ENCODE assay signal across 29 cellular contexts in genomic region chr1:108742268-108742667, GRCh38. TPM values are rescaled to one million over a fixed set of nuclear protein-coding genes. Genes with fewer than 3 reads are reported as not detected.
"Had no signal": no experiment of that assay in that cellular context is flagged by ENCODE, and none has a peak within 500 bp of the region (broad histone marks: within the 10 kb centered on the region; RNA-seq: fewer than 3 reads in every experiment).

No MANE protein-coding gene starts in this region.

- H3K27me3 ChIP-seq: adrenal gland, stomach, suprapubic skin, tibial nerve had no signal

- H3K36me3 ChIP-seq: adrenal gland, stomach, suprapubic skin, tibial nerve had no signal

- H3K9me3 ChIP-seq: adrenal gland, stomach, suprapubic skin, tibial nerve had no signal

- H3K4me3 ChIP-seq: adrenal gland, stomach, suprapubic skin, tibial nerve had no signal

- ATAC-seq: activated CD4-positive, alpha-beta T cell treated with anti-CD3 and anti-CD28 coated beads for 36 hours; sciatic nerve; stimulated activated effector memory CD8-positive, alpha-beta T cell treated with anti-CD3 and anti-CD28 coated beads, Interleukin-12 subunit alpha, Interleukin-12 subunit beta, amount 100 ng/mL, for 72 hours had no signal

- DNase-seq: activated B cell treated with CpG ODN at 0.5 μM for 24 hours; activated CD4-positive, alpha-beta T cell treated with anti-CD3 and anti-CD28 coated beads for 36 hours; activated CD4-positive, alpha-beta T cell treated with anti-CD3 and anti-CD28 coated beads, Interleukin-2, amount 50 U/mL, for 4 hours; activated CD8-positive, alpha-beta memory T cell treated with anti-CD3 and anti-CD28 coated beads for 24 hours; activated CD8-positive, alpha-beta memory T cell treated with anti-CD3 and anti-CD28 coated beads, Interleukin-2, amount 50 U/mL, for 4 hours; activated naive CD4-positive, alpha-beta T cell; activated T-cell treated with anti-CD3 and anti-CD28 coated beads, Interleukin-2, amount 50 U/mL, for 24 hours; adrenal gland; central memory CD4-positive, alpha-beta T cell; dermis blood vessel endothelial cell; effector CD8-positive, alpha-beta T cell; foreskin melanocyte; glutamatergic neuron; small intestine; stimulated activated CD4-positive, alpha-beta T cell treated with anti-CD3 and anti-CD28 coated beads, Interleukin-2, amount 100 ng/mL, for 24 hours; stomach had no signal

- H3K27ac ChIP-seq: adrenal gland, stomach, suprapubic skin, tibial nerve had no signal

- H3K4me1 ChIP-seq: adrenal gland, suprapubic skin, tibial nerve had no signal

RNA-seq across cellular contexts. Expression of gene FNDC7, which starts 29.6 kb away (rescaled TPM):
- total RNA-seq: activated B cell treated with CpG ODN at 0.5 μM for 24 hours; activated T-helper 2 cell treated with anti-CD3 and anti-CD28 coated beads, Interferon-gamma antibody, Interleukin-2, Interleukin-4, amounts not matched to agents 10 μg/mL and 5 μg/mL and 100 μg/mL, durations not matched to agents 14 hours and 24 hours and 36 hours; dermis blood vessel endothelial cell; liver; myocyte; osteoblast; posterior vena cava; renal cortical epithelial cell; sciatic nerve; stomach; tibial nerve; urinary bladder had no signal
- polyA plus RNA-seq: esophagus, liver, neural cell, small intestine, stomach, urinary bladder had no signal
